In genomic region chr20:57880155-57880648, GRCh38 we compare ENCODE assay signal across 21 cellular contexts.
DNase-seq lines count a peak whose midpoint lies in the region; ATAC-seq and TF ChIP-seq lines count a peak whose summit lies in the region.
"Had no signal": no experiment of that assay in that cellular context is flagged by ENCODE, and none has a peak within 500 bp of the region (broad histone marks: within the 10 kb centered on the region; RNA-seq: fewer than 3 reads in every experiment).

No MANE protein-coding gene starts in this region.

- peaks cover 62% of the 10 kb centered on the region for H3K4me1 Mint-ChIP-seq in chondrocyte (ENCODE audit: low read depth)

- no peaks in the 10 kb centered on the region for H3K36me3 ChIP-seq in smooth muscle cell (ENCODE audit: low read depth)
- H3K36me3 ChIP-seq: BLaER1 treated with 17β-estradiol and CSF1 and Interleukin-3, amounts not matched to agents 10 nM and 100 nM; colonic mucosa; stomach had no signal

- DNase-seq in GM04503 (ENCODE audit: low read depth): peak; percentile 11
- DNase-seq in chondrocyte (ENCODE audit: low spot score): no peak
- DNase-seq in left kidney (ENCODE audit: low read depth, low spot score): peak; percentile 73
- no peak for DNase-seq in smooth muscle cell (lab: John Stamatoyannopoulos, UW; ENCODE audit: unreplicated experiment)
- DNase-seq: activated CD4-positive, alpha-beta T cell treated with anti-CD3 and anti-CD28 coated beads for 1 hour; activated T-cell treated with anti-CD3 and anti-CD28 coated beads, Interleukin-2, amount 50 U/mL, for 48 hours; colonic mucosa; DMS53; erythroblast; HFFc6; hippocampal formation; left colon; NCI-H82; small intestine; stomach; T-helper 17 cell had no signal

- no peak overlapping the region for H3K9ac ChIP-seq in smooth muscle cell (ENCODE audit: low read depth)
- H3K9ac ChIP-seq: BLaER1 treated with 17β-estradiol and CSF1 and Interleukin-3, amounts not matched to agents 10 nM and 100 nM had no signal

- WGBS in smooth muscle cell (ENCODE audit: low lambda C conversion rate): 28% methylated on average over 8 of the region's 8 CpGs

- no peaks in the 10 kb centered on the region for H3K9me3 Mint-ChIP-seq in chondrocyte (ENCODE audit: low read depth)
- H3K9me3 Mint-ChIP-seq: HFFc6 had no signal

- no peaks in the 10 kb centered on the region for H4K20me1 ChIP-seq in smooth muscle cell (ENCODE audit: low read depth)
- H4K20me1 ChIP-seq: BLaER1 treated with 17β-estradiol and CSF1 and Interleukin-3, amounts not matched to agents 10 nM and 100 nM had no signal

- no peaks in the 10 kb centered on the region for H3K79me2 ChIP-seq in smooth muscle cell (ENCODE audit: low read depth)

- H3K9me3 ChIP-seq in smooth muscle cell (replicated peaks; ENCODE audit: low read depth): no peaks in the 10 kb centered on the region
- H3K9me3 ChIP-seq: BLaER1 treated with 17β-estradiol and CSF1 and Interleukin-3, amounts not matched to agents 10 nM and 100 nM; colonic mucosa; stomach had no signal

- H3K4me1 ChIP-seq in smooth muscle cell (ENCODE audit: low read depth): peaks cover 15% of the 10 kb centered on the region
- H3K4me1 ChIP-seq: BLaER1 treated with 17β-estradiol and CSF1 and Interleukin-3, amounts not matched to agents 10 nM and 100 nM; colonic mucosa had no signal

- H3K27me3 Mint-ChIP-seq in chondrocyte (ENCODE audit: low read depth): no peaks in the 10 kb centered on the region

- peak overlapping the region; percentile 31 for H3K27ac ChIP-seq in smooth muscle cell (ENCODE audit: low read depth)
- H3K27ac ChIP-seq: BLaER1 treated with 17β-estradiol and CSF1 and Interleukin-3, amounts not matched to agents 10 nM and 100 nM; colonic mucosa had no signal

- H3F3A ChIP-seq in smooth muscle cell (ENCODE audit: low read depth): peaks cover 6% of the 10 kb centered on the region

- H3K4me3 ChIP-seq in smooth muscle cell: no peak overlapping the region
- H3K4me3 ChIP-seq: BLaER1 treated with 17β-estradiol and CSF1 and Interleukin-3, amounts not matched to agents 10 nM and 100 nM; colonic mucosa; stomach had no signal

- peak overlapping the region; percentile 91 for H3K27ac Mint-ChIP-seq in chondrocyte (ENCODE audit: unreplicated experiment)
- H3K27ac Mint-ChIP-seq: HFFc6, T-helper 17 cell had no signal

- ATAC-seq in GM18909 (IDR thresholded peaks at IDR 0.05; ENCODE audit: poor library complexity, unreplicated experiment) (no peak), HG03108 (IDR thresholded peaks at IDR 0.05; ENCODE audit: unreplicated experiment) (no peak), HG02870 (IDR thresholded peaks at IDR 0.05; ENCODE audit: unreplicated experiment) (no peak), HG03469 (IDR thresholded peaks at IDR 0.05; ENCODE audit: unreplicated experiment) (no peak)
- ATAC-seq: left colon, T-helper 17 cell had no signal

- peak overlapping the region; percentile 36 for H2AFZ ChIP-seq in smooth muscle cell (ENCODE audit: low read depth)

- TF ChIP-seq CTCF in chondrocyte (IDR thresholded peaks at IDR 0.05) (no peak), smooth muscle cell (IDR thresholded peaks at IDR 0.05; ENCODE audit: borderline replicate concordance, insufficient read depth, poor library complexity, severe bottlenecking) (no peak)

- no peaks in the 10 kb centered on the region for H3K27me3 ChIP-seq in smooth muscle cell (ENCODE audit: low read depth)
- H3K27me3 ChIP-seq: BLaER1 treated with 17β-estradiol and CSF1 and Interleukin-3, amounts not matched to agents 10 nM and 100 nM; colonic mucosa had no signal

- H3K4me3 Mint-ChIP-seq in chondrocyte (ENCODE audit: unreplicated experiment): peak overlapping the region; percentile 18
- H3K4me3 Mint-ChIP-seq: HFFc6, T-helper 17 cell had no signal

- H3K4me2 ChIP-seq in smooth muscle cell: peak overlapping the region; percentile 63
- H3K4me2 ChIP-seq: BLaER1 treated with 17β-estradiol and CSF1 and Interleukin-3, amounts not matched to agents 10 nM and 100 nM had no signal

- H3K36me3 Mint-ChIP-seq in chondrocyte (ENCODE audit: low read depth): no peaks in the 10 kb centered on the region

Comparison
In these comparisons a context has a peak if more than half of its experiments do, and no peak if none do; other contexts are left out.
1. DNase-seq: peak in GM04503 (single experiment) and left kidney (single experiment); none in chondrocyte (single experiment) and smooth muscle cell (single experiment).